Comparison of ENCODE assay signal across 10 cellular contexts in the genomic region with DNA sequence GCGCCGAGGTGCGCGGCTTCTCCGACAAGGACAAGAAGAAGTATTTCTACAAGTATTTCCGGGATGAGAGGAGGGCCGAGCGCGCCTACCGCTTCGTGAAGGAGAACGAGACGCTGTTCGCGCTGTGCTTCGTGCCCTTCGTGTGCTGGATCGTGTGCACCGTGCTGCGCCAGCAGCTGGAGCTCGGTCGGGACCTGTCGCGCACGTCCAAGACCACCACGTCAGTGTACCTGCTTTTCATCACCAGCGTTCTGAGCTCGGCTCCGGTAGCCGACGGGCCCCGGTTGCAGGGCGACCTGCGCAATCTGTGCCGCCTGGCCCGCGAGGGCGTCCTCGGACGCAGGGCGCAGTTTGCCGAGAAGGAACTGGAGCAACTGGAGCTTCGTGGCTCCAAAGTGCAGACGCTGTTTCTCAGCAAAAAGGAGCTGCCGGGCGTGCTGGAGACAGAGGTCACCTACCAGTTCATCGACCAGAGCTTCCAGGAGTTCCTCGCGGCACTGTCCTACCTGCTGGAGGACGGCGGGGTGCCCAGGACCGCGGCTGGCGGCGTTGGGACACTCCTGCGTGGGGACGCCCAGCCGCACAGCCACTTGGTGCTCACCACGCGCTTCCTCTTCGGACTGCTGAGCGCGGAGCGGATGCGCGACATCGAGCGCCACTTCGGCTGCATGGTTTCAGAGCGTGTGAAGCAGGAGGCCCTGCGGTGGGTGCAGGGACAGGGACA. TPM values are rescaled to one million over a fixed set of nuclear protein-coding genes. Genes with fewer than 3 reads are reported as not detected.
DNase-seq lines count a peak whose midpoint lies in the region; ATAC-seq and TF ChIP-seq lines count a peak whose summit lies in the region.
"Had no signal": no experiment of that assay in that cellular context is flagged by ENCODE, and none has a peak within 500 bp of the region (broad histone marks: within the 10 kb centered on the region; RNA-seq: fewer than 3 reads in every experiment).

No MANE protein-coding gene starts in this region.

- H3K27me3 ChIP-seq in thoracic aorta (replicated peaks; ENCODE audit: insufficient read depth) (peaks cover 5% of the 10 kb centered on the region), gastroesophageal sphincter (peaks cover 88% of the 10 kb centered on the region)

- ATAC-seq in Right ventricle myocardium superior (ENCODE audit: poor library complexity) (no peak), left cardiac atrium (no peak), left lobe of liver (no peak), thoracic aorta (ENCODE audit: insufficient number of reproducible peaks, low FRiP score, low read depth) (no peak), omental fat pad (ENCODE audit: low FRiP score) (no peak), gastroesophageal sphincter (no peak)

- TF ChIP-seq EP300 in gastroesophageal sphincter (IDR thresholded peaks at IDR 0.05): no peak

- TF ChIP-seq POLR2A in gastroesophageal sphincter (IDR thresholded peaks at IDR 0.05): no peak

- WGBS in gastroesophageal sphincter (ENCODE audit: low coverage in 1 of 2), 2 donors: no CpG with 5 or more reads among the region's 71 CpGs

- intact Hi-C loops in Right ventricle myocardium superior (cut with DNase I): no loop called here
- intact Hi-C loops in left cardiac atrium (cut with DNase I): no loop called here

- DNase-seq in Right ventricle myocardium superior (peak; percentile 63), left cardiac atrium (no peak), left lobe of liver (ENCODE audit: low spot score) (peak; percentile 48), thoracic aorta (ENCODE audit: low spot score) (no peak), omental fat pad (ENCODE audit: low spot score) (no peak), inferior parietal cortex (ENCODE audit: extremely low spot score) (no peak)
- DNase-seq in activated T-cell treated with anti-CD3 and anti-CD28 coated beads, Interleukin-2, amount 50 U/mL, for 48 hours: peak; percentile 61 to 67

- peaks cover 0 to 27% of the 10 kb centered on the region in 2 donors for H3K4me1 ChIP-seq in thoracic aorta (ENCODE audit: control insufficient read depth in 1 of 2, low read depth in 2 of 2)
- peaks cover 0 to 32% (median 17%) of the 10 kb centered on the region in 3 donors for H3K4me1 ChIP-seq in gastroesophageal sphincter

- H3K36me3 ChIP-seq in thoracic aorta (no peaks in the 10 kb centered on the region), gastroesophageal sphincter (no peaks in the 10 kb centered on the region)

- TF ChIP-seq CTCF in thoracic aorta (IDR thresholded peaks at IDR 0.05) (no peak), omental fat pad (IDR thresholded peaks at IDR 0.05) (no peak), gastroesophageal sphincter (IDR thresholded peaks at IDR 0.05) (no peak)

- H3K4me3 ChIP-seq in thoracic aorta: peak overlapping the region; percentile 63
- H3K4me3 ChIP-seq in gastroesophageal sphincter: peak overlapping the region in 1 of 2 donors; percentile 36

- H3K27ac ChIP-seq in thoracic aorta (no peak overlapping the region), gastroesophageal sphincter (no peak overlapping the region)

- H3K9me3 ChIP-seq in thoracic aorta (no peaks in the 10 kb centered on the region), gastroesophageal sphincter (no peaks in the 10 kb centered on the region)

RNA-seq across cellular contexts. Expression of gene NLRP6, which starts 2.7 kb away (rescaled TPM):
- total RNA-seq in Right ventricle myocardium superior: 0.11 TPM
- total RNA-seq in left cardiac atrium: under 1 TPM; 0.16 to 0.62 TPM
- total RNA-seq in left lobe of liver: 1.9 TPM
- total RNA-seq in thoracic aorta: 1 to 10 TPM; 5.6 to 6.6 TPM
- 10 to 100 TPM in 1 of 4 donors, 1 to 10 TPM in 2, under 1 TPM in 1; 0.84 to 11.8 (median 3.8) TPM for total RNA-seq in omental fat pad
- total RNA-seq in gastroesophageal sphincter: 1 to 10 TPM in 1 of 4 donors, under 1 TPM in 1, not detected in 2; 0.23 to 1.9 TPM
- total RNA-seq: IMR-90, kidney epithelial cell had no signal

RNA-seq across cellular contexts. Expression of gene PGGHG, which starts 8.0 kb away (rescaled TPM):
- total RNA-seq in Right ventricle myocardium superior: 6.1 TPM
- total RNA-seq in left cardiac atrium: 10 to 100 TPM; 10.8 to 15.8 TPM
- total RNA-seq in left lobe of liver: 37.0 TPM
- 10 to 100 TPM; 54.2 to 68.8 TPM for total RNA-seq in thoracic aorta
- total RNA-seq in omental fat pad: 10 to 100 TPM; 10.9 to 53.6 (median 19.8) TPM
- 10 to 100 TPM in 2 of 4 donors, 1 to 10 TPM in 2; 8.5 to 35.3 (median 15.5) TPM for total RNA-seq in gastroesophageal sphincter

RNA-seq across cellular contexts. Expression of gene IFITM5, which starts 18.4 kb away (rescaled TPM):
- total RNA-seq in Right ventricle myocardium superior (not detected), left cardiac atrium (not detected), left lobe of liver (not detected), thoracic aorta (not detected), omental fat pad (not detected), gastroesophageal sphincter (not detected)
- total RNA-seq: IMR-90, kidney epithelial cell had no signal

RNA-seq across cellular contexts. Expression of gene IFITM2, which starts 26.7 kb away (rescaled TPM):
- 194 TPM for total RNA-seq in Right ventricle myocardium superior
- 100 to 1,000 TPM; 420 to 494 TPM for total RNA-seq in left cardiac atrium
- 354 TPM for total RNA-seq in left lobe of liver
- total RNA-seq in thoracic aorta: 100 to 1,000 TPM; 275 to 477 TPM
- 100 to 1,000 TPM; 266 to 442 (median 382) TPM for total RNA-seq in omental fat pad
- total RNA-seq in gastroesophageal sphincter: 100 to 1,000 TPM in 3 of 4 donors, 10 to 100 TPM in 1; 89.3 to 183 (median 126) TPM

RNA-seq across cellular contexts. Expression of gene IFITM1, which starts 32.9 kb away (rescaled TPM):
- total RNA-seq in Right ventricle myocardium superior (83.1 TPM), left cardiac atrium (100 to 1,000 TPM; 151 to 215 TPM), left lobe of liver (29.2 TPM), thoracic aorta (100 to 1,000 TPM; 182 to 220 TPM), omental fat pad (100 to 1,000 TPM; 224 to 389 (median 247) TPM), gastroesophageal sphincter (100 to 1,000 TPM in 3 of 4 donors, 10 to 100 TPM in 1; 29.9 to 138 (median 112) TPM)

Comparison
In these comparisons a context has a peak if more than half of its experiments do, and no peak if none do; other contexts are left out.
1. DNase-seq: peak in Right ventricle myocardium superior (single experiment), activated T-cell treated with anti-CD3 and anti-CD28 coated beads, Interleukin-2, amount 50 U/mL, for 48 hours (2 of 2) and left lobe of liver (single experiment); none in left cardiac atrium (single experiment), thoracic aorta (single experiment), omental fat pad (single experiment) and inferior parietal cortex (single experiment).